ENCODE assay signal across 8 cellular contexts in genomic region chr11:6604081-6604626, GRCh38. TPM values are rescaled to one million over a fixed set of nuclear protein-coding genes. Genes with fewer than 3 reads are reported as not detected.
DNase-seq lines count a peak whose midpoint lies in the region; ATAC-seq, FAIRE-seq and TF ChIP-seq lines count a peak whose summit lies in the region.

No MANE protein-coding gene starts in this region.

- peaks cover 13 to 26% (median 20%) of the 10 kb centered on the region in 3 donors for H3K4me1 Mint-ChIP-seq in T-cell
- peaks cover 36% of the 10 kb centered on the region for H3K4me1 Mint-ChIP-seq in astrocyte (ENCODE audit: low read depth, unreplicated experiment)

- H3K4me2 ChIP-seq in astrocyte (ENCODE audit: low read length) (peak overlapping the region; percentile 97), hepatocyte (peak overlapping the region; percentile 87)

- peaks cover 40% of the 10 kb centered on the region for H4K20me1 ChIP-seq in astrocyte (ENCODE audit: insufficient read depth, low read length)
- H4K20me1 ChIP-seq in hepatocyte (ENCODE audit: insufficient read depth, poor library complexity, severe bottlenecking) = no peaks in the 10 kb centered on the region

- H3K9me3 ChIP-seq in astrocyte (ENCODE audit: insufficient read depth, low read depth, low read length) (no peaks in the 10 kb centered on the region), hepatocyte (ENCODE audit: low read depth) (no peaks in the 10 kb centered on the region)

- peak; percentile 36 for ATAC-seq in GM21423 (IDR thresholded peaks at IDR 0.05; ENCODE audit: unreplicated experiment)
- ATAC-seq in T-cell (replicated peaks in 1 of 4) = peak; percentile 68 to 77 (median 70)

- under 1% methylated on average over 20 of the region's 20 CpGs for WGBS in hepatocyte (ENCODE audit: low lambda C conversion rate, missing lambda C conversion rate)

- H3K79me2 ChIP-seq in astrocyte (ENCODE audit: insufficient read depth, low read length) (peaks cover 99% of the 10 kb centered on the region), hepatocyte (peaks cover 83% of the 10 kb centered on the region)

- no peak for FAIRE-seq in astrocyte (lab: Jason Lieb, UNC)

- H3K27me3 Mint-ChIP-seq in T-cell (no peaks in the 10 kb centered on the region), astrocyte (ENCODE audit: low read depth, unreplicated experiment) (no peaks in the 10 kb centered on the region)

- TF ChIP-seq CTCF in astrocyte (IDR thresholded peaks at IDR 0.05; ENCODE audit: insufficient read depth, low read depth, low read length) (no peak), hepatocyte (IDR thresholded peaks at IDR 0.05; ENCODE audit: poor library complexity) (peak; percentile 28), retinal pigment epithelial cell (conservative IDR thresholded peaks at IDR 0.05; ENCODE audit: low read depth, low read length) (peak; percentile 27)

- H3K36me3 ChIP-seq in astrocyte (ENCODE audit: insufficient read depth, low read length) = peaks cover 38% of the 10 kb centered on the region
- H3K36me3 ChIP-seq in hepatocyte (replicated peaks; ENCODE audit: insufficient read depth, low read depth) = no peaks in the 10 kb centered on the region

- CTCF ChIA-PET in T-cell (lab: Charles Lee) = interaction anchor here (0.6 to 3.9 kb wide), 16 partner anchors 11 to 152 kb away, joined by 3 to 53 read pairs (median 4); partner anchors contain the start of genes MRPL17 (in 2 of the 2) and TPP1 (in 1 of the 2)

- H3K27ac ChIP-seq in astrocyte (ENCODE audit: low read depth, low read length) (peak overlapping the region; percentile 85), hepatocyte (peak overlapping the region; percentile 98)

- H3K9me2 ChIP-seq in hepatocyte (replicated peaks; ENCODE audit: insufficient read depth) = no peaks in the 10 kb centered on the region

- H3K4me1 ChIP-seq in astrocyte (ENCODE audit: insufficient read depth, low read length) = peaks cover 45% of the 10 kb centered on the region
- H3K4me1 ChIP-seq in hepatocyte (ENCODE audit: insufficient read depth) = peaks cover 39% of the 10 kb centered on the region

- H3K9me3 Mint-ChIP-seq in T-cell = no peaks in the 10 kb centered on the region
- no peaks in the 10 kb centered on the region for H3K9me3 Mint-ChIP-seq in astrocyte (ENCODE audit: unreplicated experiment)

- POLR2A ChIA-PET in T-cell (lab: Charles Lee) = interaction anchor here in 1 of 2 donors (0.6 to 1.6 kb wide), 4 partner anchors 8 to 79 kb away, joined by 3 to 16 read pairs (median 4); partner anchors contain the start of genes MRPL17, TAF10 and TPP1

- DNase-seq in ELF-1 (ENCODE audit: low read depth, low spot score) (peak; percentile 65), HT1080 (ENCODE audit: low read depth) (peak; percentile 61), T-cell (peak in 33 of 34 experiments; percentile 39 to 69 (median 56)), astrocyte (ENCODE audit: low read depth) (peak; percentile 46), hepatocyte (ENCODE audit: low spot score) (peak; percentile 79), retinal pigment epithelial cell (ENCODE audit: low read depth) (no peak), NCI-H2107 (lab: John Stamatoyannopoulos, UW) (no peak)

- H3K4me3 ChIP-seq in astrocyte (ENCODE audit: insufficient read depth, low read depth, low read length) (peak overlapping the region; percentile 95), hepatocyte (peak overlapping the region; percentile 80), retinal pigment epithelial cell (ENCODE audit: low read length) (peak overlapping the region; percentile 98)

- H3K27me3 ChIP-seq in astrocyte (ENCODE audit: insufficient read depth, low read length) (no peaks in the 10 kb centered on the region), hepatocyte (no peaks in the 10 kb centered on the region)

- H2AFZ ChIP-seq in astrocyte (ENCODE audit: low read depth, low read length) (peak overlapping the region; percentile 74), hepatocyte (peak overlapping the region; percentile 70)

- peak overlapping the region; percentile 96 for H3K9ac ChIP-seq in astrocyte (ENCODE audit: low read length)

- no peak overlapping the region for H3K27ac Mint-ChIP-seq in T-cell
- no peak overlapping the region for H3K27ac Mint-ChIP-seq in astrocyte (ENCODE audit: unreplicated experiment)

- peaks cover 29% of the 10 kb centered on the region for H3K36me3 Mint-ChIP-seq in T-cell
- H3K36me3 Mint-ChIP-seq in astrocyte (ENCODE audit: low read depth, unreplicated experiment) = peaks cover 15% of the 10 kb centered on the region

- H3K4me3 Mint-ChIP-seq in T-cell (no peak overlapping the region), astrocyte (ENCODE audit: unreplicated experiment) (no peak overlapping the region)

RNA-seq across cellular contexts. Expression of gene ILK, which starts 0.6 kb away (rescaled TPM):
- 142 and 149 TPM in 2 replicates for total RNA-seq in HT1080 (2014; rRNA removed; shearing (Covaris generic))
- 127 and 130 TPM in 2 replicates for polyA plus RNA-seq in HT1080 (2015; cell fraction: cytosol; rRNA removed)
- 128 and 144 TPM in 2 replicates for polyA plus RNA-seq in HT1080 (2015; cell fraction: nucleus; rRNA removed)
- total RNA-seq in T-cell = 100 to 1,000 TPM in 2 of 5 donors, 10 to 100 TPM in 3; 49.3 to 111 (median 99.4) TPM
- 209 and 218 TPM in 2 replicates for total RNA-seq in astrocyte
- 110 and 114 TPM in 2 replicates for total RNA-seq in hepatocyte
- 126 and 135 TPM in 2 replicates for polyA plus RNA-seq in hepatocyte

RNA-seq across cellular contexts. Expression of gene RRP8, which starts 0.7 kb away (rescaled TPM):
- 40.8 and 44.9 TPM in 2 replicates for total RNA-seq in HT1080 (2014; rRNA removed; shearing (Covaris generic))
- polyA plus RNA-seq in HT1080 (2015; cell fraction: cytosol; rRNA removed) = 21.9 and 26.2 TPM in 2 replicates
- polyA plus RNA-seq in HT1080 (2015; cell fraction: nucleus; rRNA removed) = 28.6 and 31.0 TPM in 2 replicates
- total RNA-seq in T-cell (10 to 100 TPM; 24.5 to 35.5 (median 32.2) TPM), astrocyte (23.9 and 25.8 TPM in 2 replicates), hepatocyte (15.3 and 18.0 TPM in 2 replicates)
- polyA plus RNA-seq in hepatocyte = 26.1 and 27.8 TPM in 2 replicates

RNA-seq across cellular contexts. Expression of gene TAF10, which starts 7.9 kb away (rescaled TPM):
- total RNA-seq in HT1080 (2014; rRNA removed; shearing (Covaris generic)) = 228 and 254 TPM in 2 replicates
- polyA plus RNA-seq in HT1080 (2015; cell fraction: cytosol; rRNA removed) = 61.1 and 131 TPM in 2 replicates
- polyA plus RNA-seq in HT1080 (2015; cell fraction: nucleus; rRNA removed) = 43.4 and 62.8 TPM in 2 replicates
- total RNA-seq in T-cell (100 to 1,000 TPM in 4 of 5 donors, 10 to 100 TPM in 1; 99.4 to 152 (median 144) TPM), astrocyte (111 and 113 TPM in 2 replicates), hepatocyte (29.5 and 33.3 TPM in 2 replicates)
- 248 and 295 TPM in 2 replicates for polyA plus RNA-seq in hepatocyte

RNA-seq across cellular contexts. Expression of gene TPP1, which starts 15.1 kb away (rescaled TPM):
- total RNA-seq in HT1080 (2014; rRNA removed; shearing (Covaris generic)) = 10.7 and 31.2 TPM in 2 replicates
- polyA plus RNA-seq in HT1080 (2015; cell fraction: cytosol; rRNA removed) = 39.7 and 49.5 TPM in 2 replicates
- polyA plus RNA-seq in HT1080 (2015; cell fraction: nucleus; rRNA removed) = 143 and 180 TPM in 2 replicates
- total RNA-seq in T-cell (100 to 1,000 TPM in 3 of 5 donors, 10 to 100 TPM in 2; 67.4 to 168 (median 132) TPM), astrocyte (43.4 and 58.3 TPM in 2 replicates), hepatocyte (68.4 and 105 TPM in 2 replicates)
- 170 and 185 TPM in 2 replicates for polyA plus RNA-seq in hepatocyte

RNA-seq across cellular contexts. Expression of gene DCHS1, which starts 51.5 kb away (rescaled TPM):
- 0.57 and 0.66 TPM in 2 replicates for total RNA-seq in HT1080 (2014; rRNA removed; shearing (Covaris generic))
- 0.28 and 0.34 TPM in 2 replicates for polyA plus RNA-seq in HT1080 (2015; cell fraction: cytosol; rRNA removed)
- polyA plus RNA-seq in HT1080 (2015; cell fraction: nucleus; rRNA removed) = 1.1 and 1.2 TPM in 2 replicates
- 10 to 100 TPM in 3 of 5 donors, 1 to 10 TPM in 2; 4.9 to 14.8 (median 10.4) TPM for total RNA-seq in T-cell
- 7.7 and 8.4 TPM in 2 replicates for total RNA-seq in astrocyte
- 8.5 and 15.2 TPM in 2 replicates for total RNA-seq in hepatocyte
- 6.3 and 8.0 TPM in 2 replicates for polyA plus RNA-seq in hepatocyte

Comparison
In these comparisons a context has a peak if more than half of its experiments do, and no peak if none do; other contexts are left out.
1. DNase-seq: peak in ELF-1 (single experiment), HT1080 (single experiment), T-cell (33 of 34), astrocyte (single experiment) and hepatocyte (single experiment); none in retinal pigment epithelial cell (single experiment) and NCI-H2107 (single experiment).
2. Peak in every context shown above with its lines, with median percentiles within 50 percentile points of each other: H3K4me3 ChIP-seq.